1 cellular context compared by ENCODE assay signal in the genomic region with DNA sequence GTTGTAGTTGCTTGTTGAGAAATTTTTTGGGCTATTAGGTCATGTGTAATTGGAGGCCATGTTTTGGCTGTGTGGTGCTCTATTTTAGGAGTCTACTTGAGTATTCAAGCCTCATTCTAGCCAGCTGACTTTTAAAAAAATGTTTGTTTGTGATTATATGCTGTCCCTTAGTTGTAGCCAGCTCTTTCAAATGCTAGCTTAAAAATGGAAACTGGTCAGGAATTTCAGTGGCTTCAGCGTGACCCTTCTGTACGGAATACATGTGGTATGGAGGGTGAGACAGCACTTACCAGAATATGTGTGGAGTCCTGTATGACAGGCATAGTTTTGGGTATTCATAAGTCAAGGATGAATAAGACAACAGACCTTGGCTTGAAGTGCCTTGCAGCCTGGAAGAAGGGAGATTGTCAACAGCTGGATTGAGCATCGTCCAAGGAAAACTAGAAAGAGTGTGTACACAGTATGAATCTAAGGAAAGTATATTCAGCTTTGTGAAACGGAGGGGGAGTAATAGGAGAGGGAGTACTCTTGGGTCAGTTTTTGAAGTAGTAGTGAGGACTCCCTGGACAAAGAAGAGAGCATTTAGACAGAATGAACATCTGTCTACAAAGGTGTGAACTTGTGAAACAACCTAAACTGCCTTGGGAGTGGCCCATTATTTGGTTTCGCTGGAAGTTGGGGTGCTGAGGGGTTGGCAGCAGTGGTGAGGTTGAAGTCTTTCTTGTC.
A peak's percentile ranks its signal among the peaks of the same experiment; 100 is the strongest.
TF ChIP-seq lines count a peak whose summit lies in the region.

No MANE protein-coding gene starts in this region.

TF ChIP-seq in IMR-90, 13 proteins besides CTCF, POLR2A, EP300 and RAD21:
- TF ChIP-seq, protein P1, sequence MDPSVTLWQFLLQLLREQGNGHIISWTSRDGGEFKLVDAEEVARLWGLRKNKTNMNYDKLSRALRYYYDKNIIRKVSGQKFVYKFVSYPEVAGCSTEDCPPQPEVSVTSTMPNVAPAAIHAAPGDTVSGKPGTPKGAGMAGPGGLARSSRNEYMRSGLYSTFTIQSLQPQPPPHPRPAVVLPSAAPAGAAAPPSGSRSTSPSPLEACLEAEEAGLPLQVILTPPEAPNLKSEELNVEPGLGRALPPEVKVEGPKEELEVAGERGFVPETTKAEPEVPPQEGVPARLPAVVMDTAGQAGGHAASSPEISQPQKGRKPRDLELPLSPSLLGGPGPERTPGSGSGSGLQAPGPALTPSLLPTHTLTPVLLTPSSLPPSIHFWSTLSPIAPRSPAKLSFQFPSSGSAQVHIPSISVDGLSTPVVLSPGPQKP (IDR thresholded peaks at IDR 0.05; ENCODE audit: borderline replicate concordance, low read depth, low read length): no peak
- no peak for TF ChIP-seq MAFK (IDR thresholded peaks at IDR 0.05; ENCODE audit: low read depth, low read length)
- 0 out of 2 replicates have a peak, but pooled peaks have one; percentile 19 for TF ChIP-seq CEBPB (IDR thresholded peaks at IDR 0.05; ENCODE audit: low read depth, low read length)
